Comparison of ENCODE assay signal across 9 cellular contexts in the genomic region with DNA sequence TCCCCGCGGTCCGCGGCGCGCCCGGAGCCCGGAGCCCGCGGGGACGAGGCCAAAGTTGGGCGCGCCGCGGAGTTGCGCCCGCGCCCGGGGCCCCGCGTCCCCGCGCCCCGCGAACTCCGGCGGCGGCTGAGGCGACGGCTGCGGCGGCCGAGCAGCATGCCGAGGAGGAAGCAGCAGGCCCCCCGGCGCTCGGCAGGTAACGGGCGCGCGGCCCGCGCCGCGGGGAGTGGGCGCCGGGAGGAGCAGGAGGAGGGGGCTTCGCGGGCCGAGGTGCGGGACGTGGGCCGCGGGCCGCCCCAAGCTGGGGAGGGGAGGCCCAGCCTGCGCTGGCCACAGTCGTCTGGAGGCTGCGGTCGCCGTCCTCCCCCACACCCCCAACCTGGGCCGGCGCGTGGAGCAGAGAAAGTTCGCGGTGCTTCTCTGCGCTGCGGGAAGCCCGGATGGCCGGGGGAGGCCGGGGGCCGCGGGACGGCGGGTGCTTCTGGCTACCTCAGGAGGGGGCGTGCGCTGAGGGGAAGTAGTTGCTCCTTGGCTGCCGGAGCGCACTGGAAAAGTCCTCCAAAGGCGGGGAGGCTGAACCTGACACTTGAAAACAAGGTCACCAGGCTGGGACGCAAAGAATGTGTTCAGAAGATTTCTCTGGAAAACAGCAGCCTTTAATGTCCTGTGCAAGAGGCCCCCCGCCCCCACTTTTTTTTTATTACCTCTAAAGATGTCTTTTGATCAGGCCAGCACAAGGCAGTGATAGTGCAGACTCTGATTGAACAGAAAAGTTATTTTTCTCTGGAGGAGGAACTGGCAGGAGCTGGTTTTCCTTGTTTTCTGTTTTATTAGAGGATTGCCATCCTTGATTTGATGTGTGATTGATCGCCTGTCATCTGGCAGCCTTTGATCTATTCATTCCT. TPM values are rescaled to one million over a fixed set of nuclear protein-coding genes. Genes with fewer than 3 reads are reported as not detected.
DNase-seq lines count a peak whose midpoint lies in the region; ATAC-seq, FAIRE-seq and TF ChIP-seq lines count a peak whose summit lies in the region.
"Had no signal": no experiment of that assay in that cellular context is flagged by ENCODE, and none has a peak within 500 bp of the region (broad histone marks: within the 10 kb centered on the region; RNA-seq: fewer than 3 reads in every experiment).

No MANE protein-coding gene starts in this region.

- H3K9me3 ChIP-seq in NT2/D1 (ENCODE audit: insufficient read depth, low read length) (no peaks in the 10 kb centered on the region), ascending aorta (no peaks in the 10 kb centered on the region), iPS-18c (ENCODE audit: control insufficient read depth, insufficient read depth, low read length) (peaks cover 2% of the 10 kb centered on the region)

- H3K36me3 ChIP-seq in NT2/D1 (ENCODE audit: insufficient read depth, insufficient read length, low read length) (no peaks in the 10 kb centered on the region), ascending aorta (no peaks in the 10 kb centered on the region)

- H3K27me3 ChIP-seq in NT2/D1 (ENCODE audit: insufficient read depth, insufficient read length) (peaks cover 61% of the 10 kb centered on the region), ascending aorta (no peaks in the 10 kb centered on the region)

- no peak for FAIRE-seq in frontal cortex (lab: Jason Lieb, UNC)
- FAIRE-seq: GM18507 had no signal

- H3K4me3 ChIP-seq in NT2/D1 (ENCODE audit: insufficient read length, low read depth) (peak overlapping the region; percentile 47), ascending aorta (peak overlapping the region; percentile 86 to 92), iPS-18c (ENCODE audit: insufficient read depth, low read depth, low read length) (peak overlapping the region; percentile 65), skin epidermis (peak overlapping the region; percentile 63 to 95 (median 76))

- DNase-seq in activated CD4-positive, CD25-positive, alpha-beta regulatory T cell treated with anti-CD3 and anti-CD28 coated beads, Interleukin-2, amount 50 U/mL, for 72 hours = peak; percentile 48
- no peak for DNase-seq in activated CD4-positive, CD25-positive, alpha-beta regulatory T cell (lab: John Stamatoyannopoulos, UW)
- DNase-seq in NT2/D1 (ENCODE audit: low read depth, low spot score) (no peak), ascending aorta (ENCODE audit: low spot score in 2 of 2) (peak in 1 of 2 donors; percentile 72), frontal cortex (ENCODE audit: low spot score in 2 of 2) (no peak)

- H3K9ac ChIP-seq in NT2/D1 (ENCODE audit: insufficient read length, low read depth) = peak overlapping the region; percentile 64

- ATAC-seq in HG03097 (IDR thresholded peaks at IDR 0.05; ENCODE audit: low FRiP score, unreplicated experiment) = no peak

- H3K4me1 ChIP-seq in NT2/D1 (ENCODE audit: insufficient read depth, insufficient read length) (peaks cover 7% of the 10 kb centered on the region), ascending aorta (peaks cover 0 to 21% of the 10 kb centered on the region in 2 donors)

- intact Hi-C loops in ascending aorta (cut with DNase I) = loop anchor here (5.0 to 10.0 kb wide), 3 partner anchors 405 to 1283 kb away; a partner anchor contains a TSS

- H3K27ac ChIP-seq in ascending aorta = peak overlapping the region; percentile 66 to 70
- H3K27ac ChIP-seq in skin epidermis = peak overlapping the region in 19 of 21 experiments; percentile 61 to 93 (median 85)

- no peak for TF ChIP-seq CTCF in ascending aorta (IDR thresholded peaks at IDR 0.05)

RNA-seq across cellular contexts. Expression of a gene that starts 1.4 kb away (rescaled TPM):
- 13.3 TPM for total RNA-seq in ascending aorta
- total RNA-seq in frontal cortex = 7.3 TPM

RNA-seq across cellular contexts. Expression of a gene that starts 3.0 kb away (rescaled TPM):
- total RNA-seq in ascending aorta (10.1 TPM), frontal cortex (16.7 TPM)
